19 cellular contexts compared by ENCODE assay signal in the genomic region with DNA sequence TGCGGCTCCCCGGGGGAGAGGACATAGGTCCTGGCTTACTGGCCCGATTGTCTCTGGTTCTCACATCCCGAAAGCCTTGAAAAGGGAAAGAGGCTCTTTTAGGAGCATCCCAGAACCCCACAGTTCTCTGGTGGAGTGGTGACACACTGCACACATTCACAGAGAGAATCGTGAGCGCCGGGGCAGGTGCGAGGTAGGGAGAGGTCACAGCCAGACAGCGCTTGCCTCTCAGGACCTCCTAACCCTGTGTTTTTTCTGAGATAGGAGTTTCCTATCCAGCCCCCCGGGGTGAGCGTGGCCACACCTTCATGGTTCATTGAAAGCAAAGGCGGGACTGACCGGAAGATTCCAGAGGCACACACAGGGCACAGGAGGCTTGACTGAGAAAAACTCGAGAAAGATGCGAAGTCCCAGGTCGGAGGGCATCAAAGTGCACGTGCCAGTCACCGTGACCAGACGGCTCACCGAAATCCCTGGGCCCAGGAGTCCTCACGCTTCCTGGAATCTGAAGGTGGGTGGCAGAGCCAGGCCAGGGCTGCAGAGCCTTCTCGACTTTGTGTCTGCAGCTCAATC. TPM values are rescaled to one million over a fixed set of nuclear protein-coding genes. Genes with fewer than 3 reads are reported as not detected.
DNase-seq lines count a peak whose midpoint lies in the region; ATAC-seq and TF ChIP-seq lines count a peak whose summit lies in the region.
"Had no signal": no experiment of that assay in that cellular context is flagged by ENCODE, and none has a peak within 500 bp of the region (broad histone marks: within the 10 kb centered on the region; RNA-seq: fewer than 3 reads in every experiment).

No MANE protein-coding gene starts in this region.

- H3K9me3 ChIP-seq in upper lobe of left lung: no peaks in the 10 kb centered on the region
- H3K9me3 ChIP-seq: SJSA1 had no signal

- H3K4me3 ChIP-seq in coronary artery: no peak overlapping the region
- H3K4me3 ChIP-seq in upper lobe of left lung: no peak overlapping the region
- H3K4me3 ChIP-seq: K562, SJSA1 had no signal

- H3K27ac ChIP-seq in coronary artery (no peak overlapping the region), upper lobe of left lung (no peak overlapping the region)
- H3K27ac ChIP-seq: RWPE1, SJSA1 had no signal

- no peak for ATAC-seq in activated CD8-positive, alpha-beta T cell treated with anti-CD3 and anti-CD28 coated beads, Interleukin-2, amount 10 ng/mL, durations not matched to agents 7 days and 5 days
- ATAC-seq in activated CD8-positive, alpha-beta T cell treated with anti-CD3 and anti-CD28 coated beads for 36 hours: no peak
- ATAC-seq in upper lobe of left lung (ENCODE audit: low FRiP score in 2 of 2) (no peak), Right ventricle myocardium superior (ENCODE audit: poor library complexity) (no peak), HG03280 (IDR thresholded peaks at IDR 0.05; ENCODE audit: unreplicated experiment) (no peak)
- ATAC-seq: K562, PC-3 had no signal

- H3K4me3 Mint-ChIP-seq in activated CD8-positive, alpha-beta T cell treated with anti-CD3 and anti-CD28 coated beads, Interleukin-2, amount 10 ng/mL, durations not matched to agents 7 days and 5 days: no peak overlapping the region
- no peak overlapping the region for H3K4me3 Mint-ChIP-seq in activated CD8-positive, alpha-beta T cell treated with anti-CD3 and anti-CD28 coated beads for 36 hours
- H3K4me3 Mint-ChIP-seq: CD4-positive, alpha-beta memory T cell had no signal

- H3K4me1 ChIP-seq in upper lobe of left lung: no peaks in the 10 kb centered on the region
- H3K4me1 ChIP-seq: SJSA1 had no signal

- H3K27me3 ChIP-seq in upper lobe of left lung: no peaks in the 10 kb centered on the region
- H3K27me3 ChIP-seq: SJSA1 had no signal

- no peaks in the 10 kb centered on the region for H3K4me1 Mint-ChIP-seq in activated CD8-positive, alpha-beta T cell treated with anti-CD3 and anti-CD28 coated beads, Interleukin-2, amount 10 ng/mL, durations not matched to agents 7 days and 5 days (ENCODE audit: low read depth)
- H3K4me1 Mint-ChIP-seq in activated CD8-positive, alpha-beta T cell treated with anti-CD3 and anti-CD28 coated beads for 36 hours (ENCODE audit: low read depth): peaks cover 2% of the 10 kb centered on the region
- H3K4me1 Mint-ChIP-seq: CD4-positive, alpha-beta memory T cell had no signal

- no peak overlapping the region for H3K27ac Mint-ChIP-seq in activated CD8-positive, alpha-beta T cell treated with anti-CD3 and anti-CD28 coated beads, Interleukin-2, amount 10 ng/mL, durations not matched to agents 7 days and 5 days
- H3K27ac Mint-ChIP-seq in activated CD8-positive, alpha-beta T cell treated with anti-CD3 and anti-CD28 coated beads for 36 hours: no peak overlapping the region
- H3K27ac Mint-ChIP-seq: CD4-positive, alpha-beta memory T cell had no signal

- no peaks in the 10 kb centered on the region for H3K9me3 Mint-ChIP-seq in activated CD8-positive, alpha-beta T cell treated with anti-CD3 and anti-CD28 coated beads, Interleukin-2, amount 10 ng/mL, durations not matched to agents 7 days and 5 days (ENCODE audit: insufficient read depth)
- no peaks in the 10 kb centered on the region for H3K9me3 Mint-ChIP-seq in activated CD8-positive, alpha-beta T cell treated with anti-CD3 and anti-CD28 coated beads for 36 hours

- no peaks in the 10 kb centered on the region for H3K36me3 Mint-ChIP-seq in activated CD8-positive, alpha-beta T cell treated with anti-CD3 and anti-CD28 coated beads, Interleukin-2, amount 10 ng/mL, durations not matched to agents 7 days and 5 days (ENCODE audit: low read depth)
- no peaks in the 10 kb centered on the region for H3K36me3 Mint-ChIP-seq in activated CD8-positive, alpha-beta T cell treated with anti-CD3 and anti-CD28 coated beads for 36 hours (ENCODE audit: low read depth)
- H3K36me3 Mint-ChIP-seq: CD4-positive, alpha-beta memory T cell had no signal

- WGBS in upper lobe of left lung, 2 donors: 78 to 85% methylated on average over 20 to 22 of the region's 22 CpGs

- no peak for TF ChIP-seq EP300 in upper lobe of left lung (IDR thresholded peaks at IDR 0.05)

- no peak for TF ChIP-seq POLR2A in upper lobe of left lung (IDR thresholded peaks at IDR 0.05)

- no peaks in the 10 kb centered on the region for H3K27me3 Mint-ChIP-seq in activated CD8-positive, alpha-beta T cell treated with anti-CD3 and anti-CD28 coated beads, Interleukin-2, amount 10 ng/mL, durations not matched to agents 7 days and 5 days (ENCODE audit: low read depth)
- H3K27me3 Mint-ChIP-seq in activated CD8-positive, alpha-beta T cell treated with anti-CD3 and anti-CD28 coated beads for 36 hours: no peaks in the 10 kb centered on the region

- no peaks in the 10 kb centered on the region for H3K36me3 ChIP-seq in upper lobe of left lung
- H3K36me3 ChIP-seq: SJSA1 had no signal

- intact Hi-C loops in activated CD8-positive, alpha-beta T cell treated with anti-CD3 and anti-CD28 coated beads for 36 hours (cut with micrococcal nuclease): no loop called here
- intact Hi-C loops in Right ventricle myocardium superior (cut with DNase I): loop anchor here (5.0 kb wide), 1 partner anchor 223 kb away; no protein-coding TSS in a partner anchor

- POLR2A ChIA-PET in activated CD8-positive, alpha-beta T cell treated with anti-CD3 and anti-CD28 coated beads, Interleukin-2, amount 10 ng/mL, durations not matched to agents 7 days and 5 days (lab: Charles Lee): no interaction called here
- POLR2A ChIA-PET in activated CD8-positive, alpha-beta T cell treated with anti-CD3 and anti-CD28 coated beads for 36 hours (lab: Charles Lee): no interaction called here

- CTCF ChIA-PET in activated CD8-positive, alpha-beta T cell treated with anti-CD3 and anti-CD28 coated beads, Interleukin-2, amount 10 ng/mL, durations not matched to agents 7 days and 5 days (lab: Charles Lee): no interaction called here
- CTCF ChIA-PET in activated CD8-positive, alpha-beta T cell treated with anti-CD3 and anti-CD28 coated beads for 36 hours (lab: Charles Lee): no interaction called here

- no peak for TF ChIP-seq CTCF in activated CD8-positive, alpha-beta T cell treated with anti-CD3 and anti-CD28 coated beads for 36 hours (IDR thresholded peaks at IDR 0.05)
- TF ChIP-seq CTCF in coronary artery (IDR thresholded peaks at IDR 0.05) (no peak), upper lobe of left lung (IDR thresholded peaks at IDR 0.05) (no peak)

- peak; percentile 6 for DNase-seq in activated CD8-positive, alpha-beta T cell treated with anti-CD3 and anti-CD28 coated beads, Interleukin-2, amount 10 ng/mL, durations not matched to agents 7 days and 5 days
- DNase-seq in activated CD8-positive, alpha-beta T cell treated with anti-CD3 and anti-CD28 coated beads for 36 hours: no peak
- DNase-seq in coronary artery (ENCODE audit: low spot score): peak; percentile 65
- peak; percentile 83 for DNase-seq in mesenteric fat pad (ENCODE audit: low spot score)
- peak; percentile 14 to 30 for DNase-seq in upper lobe of left lung
- DNase-seq in Right ventricle myocardium superior: no peak
- DNase-seq in NCI-H2107 (lab: John Stamatoyannopoulos, UW): no peak
- DNase-seq: 8988T; Calu3; CD4-positive, alpha-beta memory T cell; NCI-H1436; NCI-H2029; NCI-H774; PC-3 had no signal

RNA-seq across cellular contexts. Expression of gene FRMD1, which starts 46.5 kb away (rescaled TPM):
- not detected for total RNA-seq in activated CD8-positive, alpha-beta T cell treated with anti-CD3 and anti-CD28 coated beads, Interleukin-2, amount 10 ng/mL, durations not matched to agents 7 days and 5 days
- total RNA-seq in activated CD8-positive, alpha-beta T cell treated with anti-CD3 and anti-CD28 coated beads for 36 hours: not detected
- total RNA-seq in mesenteric fat pad: 7.6 TPM
- total RNA-seq in upper lobe of left lung: not detected
- total RNA-seq in Right ventricle myocardium superior: 1.0 TPM
- total RNA-seq: Calu3; CD4-positive, alpha-beta memory T cell; NCI-H460; PC-3; SJSA1 had no signal

Comparison
In these comparisons a context has a peak if more than half of its experiments do, and no peak if none do; other contexts are left out.
1. DNase-seq: peak in activated CD8-positive, alpha-beta T cell treated with anti-CD3 and anti-CD28 coated beads, Interleukin-2, amount 10 ng/mL, durations not matched to agents 7 days and 5 days (single experiment), coronary artery (single experiment), mesenteric fat pad (single experiment) and upper lobe of left lung (2 of 2); none in activated CD8-positive, alpha-beta T cell treated with anti-CD3 and anti-CD28 coated beads for 36 hours (single experiment), Right ventricle myocardium superior (single experiment) and NCI-H2107 (single experiment).